In the genomic region with DNA sequence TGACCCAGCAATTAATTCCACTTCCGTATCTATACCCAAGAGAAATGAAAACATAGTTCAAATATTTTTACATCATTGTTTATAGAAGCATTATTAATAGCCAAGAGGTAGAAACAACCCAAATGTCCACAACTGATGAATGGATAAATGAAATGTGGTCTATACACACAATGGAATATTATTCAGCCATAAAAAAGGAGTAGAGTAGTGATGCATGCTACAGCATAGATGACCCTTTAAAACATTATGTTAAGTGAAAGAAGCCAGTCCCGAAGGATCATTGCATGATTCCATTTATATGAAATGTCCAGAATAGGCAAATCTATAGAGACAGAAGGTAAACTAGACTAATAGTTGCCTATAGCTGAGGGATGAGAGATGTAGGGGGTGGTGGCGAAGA, we compare ENCODE assay signal across 11 cellular contexts.
"Had no signal": no experiment of that assay in that cellular context is flagged by ENCODE, and none has a peak within 500 bp of the region (broad histone marks: within the 10 kb centered on the region; RNA-seq: fewer than 3 reads in every experiment).

No MANE protein-coding gene starts in this region.

- ATAC-seq: GM23338, HCT116 had no signal

- H3K36me3 ChIP-seq: HAP-1 had no signal

- H3K9ac ChIP-seq: GM23248 had no signal

- H2AFZ ChIP-seq: GM23248, GM23338 had no signal

- H3K4me3 ChIP-seq: GM23248, GM23338, HAP-1 had no signal

- DNase-seq: GM23248, GOT3, H7, H9, HCEC 1CT, HFFc6 had no signal

- H3K27ac ChIP-seq: GM23248 had no signal

- FAIRE-seq: H1, H54 had no signal

- H3K4me1 ChIP-seq: HAP-1 had no signal

- H3K4me2 ChIP-seq: GM23338 had no signal

- H3K9me3 ChIP-seq: HAP-1 had no signal
